In the genomic region with DNA sequence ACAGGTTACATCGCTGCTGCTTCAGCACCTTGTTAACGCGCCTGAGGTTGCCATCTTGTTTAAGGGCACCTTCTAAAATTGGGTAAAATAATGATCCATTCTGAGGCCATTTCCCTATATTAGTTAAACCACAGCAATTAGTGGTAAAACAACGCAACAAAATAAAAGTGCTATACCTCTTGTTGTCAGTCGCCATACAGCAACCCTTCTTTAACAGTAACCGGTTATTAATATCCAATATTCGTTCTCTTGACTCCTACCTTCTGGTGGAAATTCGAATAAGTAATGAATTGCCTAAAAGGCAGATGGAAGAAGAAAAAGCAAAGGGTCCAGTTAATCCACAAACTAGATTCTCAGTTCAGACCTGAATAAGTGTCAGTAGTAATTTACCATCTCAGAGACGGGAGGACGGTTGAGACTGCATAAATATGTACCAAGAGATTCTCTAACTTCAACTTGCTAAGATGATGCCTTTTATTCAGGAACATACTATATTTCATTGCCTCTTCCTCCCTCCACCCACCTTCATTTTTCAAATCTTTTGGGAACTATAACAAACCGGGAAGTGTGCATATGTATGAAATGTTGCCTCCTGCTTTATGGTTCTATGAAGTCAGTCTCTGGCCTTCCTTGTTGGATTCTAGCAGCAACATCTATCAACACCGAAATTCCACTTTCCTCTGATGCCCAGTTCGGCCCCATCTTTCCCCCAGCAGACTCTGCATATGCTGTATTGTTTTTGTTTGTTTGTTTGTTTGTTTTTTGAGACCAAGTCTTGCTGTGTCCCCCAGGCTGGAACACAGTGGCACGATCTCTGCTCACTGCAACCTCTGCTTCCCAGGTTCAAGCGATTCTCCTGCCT, we compare ENCODE assay signal across 10 cellular contexts. TPM values are rescaled to one million over a fixed set of nuclear protein-coding genes. Genes with fewer than 3 reads are reported as not detected.
A peak's percentile ranks its signal among the peaks of the same experiment; 100 is the strongest.
DNase-seq lines count a peak whose midpoint lies in the region; TF ChIP-seq lines count a peak whose summit lies in the region.
"Had no signal": no experiment of that assay in that cellular context is flagged by ENCODE, and none has a peak within 500 bp of the region (broad histone marks: within the 10 kb centered on the region; RNA-seq: fewer than 3 reads in every experiment).

No MANE protein-coding gene starts in this region.

- H3K9me2 ChIP-seq in PC-9 (ENCODE audit: insufficient read depth) = no peaks in the 10 kb centered on the region

- H3K9ac ChIP-seq in endodermal cell (ENCODE audit: extremely low read depth, low read length, poor library complexity, severe bottlenecking) = peak overlapping the region; percentile 98
- H3K9ac ChIP-seq in neural progenitor cell = no peak overlapping the region

- H3K36me3 Mint-ChIP-seq in endodermal cell (ENCODE audit: low read depth) (peaks cover 29% of the 10 kb centered on the region), neural progenitor cell (peaks cover 15% of the 10 kb centered on the region)

- no peaks in the 10 kb centered on the region for H3K27me3 ChIP-seq in PC-9 (ENCODE audit: insufficient read depth, low read depth)
- no peaks in the 10 kb centered on the region for H3K27me3 ChIP-seq in endodermal cell (ENCODE audit: control insufficient read depth, insufficient read depth, low read length, poor library complexity, severe bottlenecking)
- no peaks in the 10 kb centered on the region for H3K27me3 ChIP-seq in neural progenitor cell

- H3K27me3 Mint-ChIP-seq in endodermal cell (ENCODE audit: insufficient read depth) = no peaks in the 10 kb centered on the region
- no peaks in the 10 kb centered on the region for H3K27me3 Mint-ChIP-seq in neural progenitor cell (ENCODE audit: insufficient read depth, low read depth)

- POLR2A ChIA-PET in PC-9 (lab: Charles Lee; ENCODE audit: unreplicated experiment) = interaction anchor here (1.0 kb wide), 1 partner anchor 53 kb away, joined by 3 read pairs; a partner anchor contains a TSS

- DNase-seq in CD1c-positive myeloid dendritic cell (ENCODE audit: extremely low spot score) = peak; percentile 38
- DNase-seq in PC-9 = no peak
- DNase-seq in endodermal cell = peak; percentile 32
- no peak for DNase-seq in neural progenitor cell (ENCODE audit: low spot score)
- no peak for DNase-seq in stimulated activated CD4-positive, alpha-beta T cell treated with anti-CD3 and anti-CD28 coated beads, Interleukin-15, amount 100 ng/mL, for 24 hours
- no peak for DNase-seq in NCI-H226
- DNase-seq in NCI-H510A (lab: John Stamatoyannopoulos, UW) = no peak
- no peak for DNase-seq in stimulated activated naive CD4-positive, alpha-beta T cell treated with Interleukin-2 at 50 U/mL for 16 hours (lab: John Stamatoyannopoulos, UW)

- H3K9me3 Mint-ChIP-seq in endodermal cell = no peaks in the 10 kb centered on the region
- H3K9me3 Mint-ChIP-seq in neural progenitor cell = no peaks in the 10 kb centered on the region

- no peaks in the 10 kb centered on the region for H4K20me1 ChIP-seq in PC-9 (ENCODE audit: insufficient read depth)
- no peaks in the 10 kb centered on the region for H4K20me1 ChIP-seq in neural progenitor cell (ENCODE audit: low read depth)

- H3K4me2 ChIP-seq in PC-9 (peak overlapping the region; percentile 82), neural progenitor cell (peak overlapping the region; percentile 77)

- peaks cover 28% of the 10 kb centered on the region for H3K79me2 ChIP-seq in PC-9 (ENCODE audit: low read depth)
- peaks cover 33% of the 10 kb centered on the region for H3K79me2 ChIP-seq in neural progenitor cell (ENCODE audit: low read depth)

- H3K4me1 Mint-ChIP-seq in endodermal cell = peaks cover 18% of the 10 kb centered on the region
- peaks cover 18% of the 10 kb centered on the region for H3K4me1 Mint-ChIP-seq in neural progenitor cell

- peak overlapping the region; percentile 85 for H2AFZ ChIP-seq in PC-9
- H2AFZ ChIP-seq in neural progenitor cell (replicated peaks) = peak overlapping the region; percentile 99

- H3K4me3 Mint-ChIP-seq in endodermal cell = peak overlapping the region; percentile 88
- peak overlapping the region; percentile 92 for H3K4me3 Mint-ChIP-seq in neural progenitor cell

- no peaks in the 10 kb centered on the region for H3F3A ChIP-seq in PC-9 (ENCODE audit: insufficient read depth, low read depth)
- peaks cover 11% of the 10 kb centered on the region for H3F3A ChIP-seq in neural progenitor cell (ENCODE audit: low read depth)

- intact Hi-C loops in PC-9 (cut with micrococcal nuclease; ENCODE audit: unreplicated experiment) = no loop called here

- H3K27ac Mint-ChIP-seq in endodermal cell (peak overlapping the region; percentile 98), neural progenitor cell (peak overlapping the region; percentile 98)

- TSS peak; percentile 50 for BruUV-seq in PC-9 (replicated peaks; lab: Mats Ljungman, UMichigan)

- H3K27ac ChIP-seq in PC-9 (peak overlapping the region; percentile 96), endodermal cell (ENCODE audit: low read depth, low read length) (peak overlapping the region; percentile 95), neural progenitor cell (no peak overlapping the region)

- WGBS in endodermal cell (ENCODE audit: insufficient coverage in 1 of 2, insufficient read length in 1 of 2), 2 experiments = 69 to 71% methylated on average over 10 to 14 of the region's 15 CpGs

- H3K4me3 ChIP-seq in PC-9 (peak overlapping the region; percentile 88; the same call in 1 of the 2 replicates), endodermal cell (ENCODE audit: low read length) (peak overlapping the region; percentile 97), neural progenitor cell (peak overlapping the region; percentile 71)

- H3K9me3 ChIP-seq in PC-9 (ENCODE audit: insufficient read depth, low read depth) (no peaks in the 10 kb centered on the region), endodermal cell (ENCODE audit: control insufficient read depth, low read length) (peaks cover 4% of the 10 kb centered on the region), neural progenitor cell (ENCODE audit: low read depth) (no peaks in the 10 kb centered on the region)

- H3K4me1 ChIP-seq in PC-9 (replicated peaks; ENCODE audit: insufficient read depth) (peaks cover 9% of the 10 kb centered on the region), endodermal cell (ENCODE audit: control insufficient read depth, insufficient read depth, low read length) (no peaks in the 10 kb centered on the region), neural progenitor cell (peaks cover 12% of the 10 kb centered on the region)

- CTCF ChIA-PET in PC-9 (lab: Charles Lee) = no interaction called here

- no peak for TF ChIP-seq CTCF in PC-9 (conservative IDR thresholded peaks at IDR 0.05)
- TF ChIP-seq CTCF in endodermal cell (conservative IDR thresholded peaks at IDR 0.05) = no peak
- no peak for TF ChIP-seq CTCF in neural progenitor cell (IDR thresholded peaks at IDR 0.05)

- H3K36me3 ChIP-seq in PC-9 (ENCODE audit: low read depth) = no peaks in the 10 kb centered on the region
- H3K36me3 ChIP-seq in endodermal cell (ENCODE audit: control insufficient read depth, insufficient read depth, low read length) = peaks cover 28% of the 10 kb centered on the region
- H3K36me3 ChIP-seq in neural progenitor cell = peaks cover 5% of the 10 kb centered on the region

RNA-seq across cellular contexts. Expression of a gene that starts 0.8 kb away (rescaled TPM):
- 122 and 146 TPM in 2 replicates for total RNA-seq in PC-9 (2021)
- 100 to 1,000 TPM; 227 to 257 TPM for total RNA-seq in endodermal cell
- polyA plus RNA-seq in endodermal cell (2013, experiment 1 of 2) = 176 TPM
- polyA plus RNA-seq in endodermal cell (2013, experiment 2 of 2) = 169 TPM
- total RNA-seq in neural progenitor cell (ENCODE audit: low replicate concordance) = 154 and 223 TPM in 2 replicates

RNA-seq across cellular contexts. Expression of a gene that starts 6.5 kb away (rescaled TPM):
- not detected in 2 replicates for total RNA-seq in PC-9 (2021)
- not detected for total RNA-seq in endodermal cell
- polyA plus RNA-seq in endodermal cell (2013, experiment 1 of 2) = not detected
- not detected for polyA plus RNA-seq in endodermal cell (2013, experiment 2 of 2)
- total RNA-seq in neural progenitor cell (ENCODE audit: low replicate concordance) = not detected in 2 replicates
- total RNA-seq: aorta, M059J had no signal
- polyA plus RNA-seq: aorta had no signal

RNA-seq across cellular contexts. Expression of a gene that starts 21.8 kb away (rescaled TPM):
- 16.4 and 18.8 TPM in 2 replicates for total RNA-seq in PC-9 (2021)
- 10 to 100 TPM; 16.9 to 17.2 TPM for total RNA-seq in endodermal cell
- polyA plus RNA-seq in endodermal cell (2013, experiment 1 of 2) = 37.1 TPM
- 32.0 TPM for polyA plus RNA-seq in endodermal cell (2013, experiment 2 of 2)
- total RNA-seq in neural progenitor cell (ENCODE audit: low replicate concordance) = 15.0 and 35.9 TPM in 2 replicates

RNA-seq across cellular contexts. Expression of a gene that starts 25.6 kb away (rescaled TPM):
- 13.3 and 13.9 TPM in 2 replicates for total RNA-seq in PC-9 (2021)
- 1 to 10 TPM; 7.0 to 9.4 TPM for total RNA-seq in endodermal cell
- polyA plus RNA-seq in endodermal cell (2013, experiment 1 of 2) = 9.6 TPM
- 11.2 TPM for polyA plus RNA-seq in endodermal cell (2013, experiment 2 of 2)
- 8.2 and 11.0 TPM in 2 replicates for total RNA-seq in neural progenitor cell (ENCODE audit: low replicate concordance)

RNA-seq across cellular contexts. Expression of a gene that starts 53.2 kb away (rescaled TPM):
- 37.4 and 42.6 TPM in 2 replicates for total RNA-seq in PC-9 (2021)
- 10 to 100 TPM; 34.2 to 51.4 TPM for total RNA-seq in endodermal cell
- polyA plus RNA-seq in endodermal cell (2013, experiment 1 of 2) = 46.6 TPM
- polyA plus RNA-seq in endodermal cell (2013, experiment 2 of 2) = 47.8 TPM
- total RNA-seq in neural progenitor cell (ENCODE audit: low replicate concordance) = 99.6 and 147 TPM in 2 replicates

Comparison
In these comparisons a context has a peak if more than half of its experiments do, and no peak if none do; other contexts are left out.
1. DNase-seq: peak in CD1c-positive myeloid dendritic cell (single experiment) and endodermal cell (single experiment); none in PC-9 (0 of 2), neural progenitor cell (single experiment), stimulated activated CD4-positive, alpha-beta T cell treated with anti-CD3 and anti-CD28 coated beads, Interleukin-15, amount 100 ng/mL, for 24 hours (single experiment), NCI-H226 (single experiment), NCI-H510A (single experiment) and stimulated activated naive CD4-positive, alpha-beta T cell treated with Interleukin-2 at 50 U/mL for 16 hours (single experiment).
2. Peak in every context shown above with its lines, with median percentiles within 50 percentile points of each other: H3K4me3 ChIP-seq.